12 cellular contexts compared by ENCODE assay signal in genomic region chr1:77039739-77040138, GRCh38.
A peak's percentile ranks its signal among the peaks of the same experiment; 100 is the strongest.
DNase-seq lines count a peak whose midpoint lies in the region; ATAC-seq and TF ChIP-seq lines count a peak whose summit lies in the region.
"Had no signal": no experiment of that assay in that cellular context is flagged by ENCODE, and none has a peak within 500 bp of the region (broad histone marks: within the 10 kb centered on the region; RNA-seq: fewer than 3 reads in every experiment).

No MANE protein-coding gene starts in this region.

- H3K36me3 ChIP-seq in HCT116 (ENCODE audit: control insufficient read depth in 1 of 2, insufficient read depth in 2 of 2, low read length in 2 of 2) (no peaks in the 10 kb centered on the region), adipocyte (ENCODE audit: control insufficient read depth, insufficient read depth, low read length, severe bottlenecking) (no peaks in the 10 kb centered on the region), smooth muscle cell (ENCODE audit: low read depth) (no peaks in the 10 kb centered on the region), colonic mucosa (no peaks in the 10 kb centered on the region)
- H3K36me3 ChIP-seq: heart left ventricle had no signal

- peaks cover 4% of the 10 kb centered on the region; the same call in 1 of the 2 replicates for H3K36me3 Mint-ChIP-seq in WTC11

- RAD21 ChIA-PET in HCT116 (lab: Charles Lee; ENCODE audit: low non-redundant PET in 1 of 2, low total read pairs in 2 of 2, uncharacterized antibody in 2 of 2, unreplicated experiment in 2 of 2) = no interaction called here

- 66% methylated on average over 8 of the region's 8 CpGs for WGBS in smooth muscle cell (ENCODE audit: low lambda C conversion rate)

- no peaks in the 10 kb centered on the region for H3K27me3 Mint-ChIP-seq in WTC11 (ENCODE audit: low read depth)

- no peak for TF ChIP-seq RAD21 in HCT116 (IDR thresholded peaks at IDR 0.05; ENCODE audit: low read depth)

- H3K79me2 ChIP-seq in HCT116 (ENCODE audit: insufficient read depth, low read length) = no peaks in the 10 kb centered on the region
- no peaks in the 10 kb centered on the region for H3K79me2 ChIP-seq in smooth muscle cell (ENCODE audit: low read depth)

- H3K9me2 ChIP-seq in HCT116 (ENCODE audit: insufficient read depth) = no peaks in the 10 kb centered on the region

- no peaks in the 10 kb centered on the region for H3F3A ChIP-seq in smooth muscle cell (ENCODE audit: low read depth)

- TF ChIP-seq POLR2A in HCT116 (IDR thresholded peaks at IDR 0.05; ENCODE audit: borderline replicate concordance, extremely low read depth, insufficient read depth, insufficient read length) = no peak

- no peak overlapping the region for H3K27ac Mint-ChIP-seq in WTC11
- H3K27ac Mint-ChIP-seq: nephron had no signal

- no TSS peak for BruUV-seq in HCT116 (replicated peaks; lab: Mats Ljungman, UMichigan)

- intact Hi-C loops in HCT116 (cut with micrococcal nuclease) = loop anchor here (10.0 kb wide), 1 partner anchor 885 kb away; no protein-coding TSS in a partner anchor
- intact Hi-C loops in head of caudate nucleus (cut with DNase I) = no loop called here
- intact Hi-C loops in colonic mucosa (cut with DNase I) = no loop called here

- H3K9me3 ChIP-seq in HCT116 (ENCODE audit: control insufficient read depth in 1 of 2, insufficient read depth in 1 of 2, low read depth in 1 of 2, low read length in 2 of 2) (no peaks in the 10 kb centered on the region), adipocyte (ENCODE audit: control insufficient read depth, low read length) (no peaks in the 10 kb centered on the region), smooth muscle cell (replicated peaks; ENCODE audit: low read depth) (no peaks in the 10 kb centered on the region), colonic mucosa (no peaks in the 10 kb centered on the region)

- H3K9ac ChIP-seq in HCT116 (ENCODE audit: low read length) = no peak overlapping the region
- H3K9ac ChIP-seq in adipocyte (ENCODE audit: low read length) = no peak overlapping the region
- H3K9ac ChIP-seq in smooth muscle cell (ENCODE audit: low read depth) = no peak overlapping the region
- H3K9ac ChIP-seq in colonic mucosa (ENCODE audit: low read depth in 2 of 2, low read length in 2 of 2) = no peak overlapping the region

- H2AFZ ChIP-seq in HCT116 (ENCODE audit: low read depth, low read length, poor library complexity, severe bottlenecking) (no peak overlapping the region), smooth muscle cell (ENCODE audit: low read depth) (no peak overlapping the region)

- peak; percentile 54; the same call in 1 of the 2 replicates for ATAC-seq in HCT116
- ATAC-seq in WTC11 = no peak
- ATAC-seq: heart left ventricle had no signal

- H3K4me2 ChIP-seq in HCT116 (ENCODE audit: low read length) (peak overlapping the region; percentile 53), smooth muscle cell (no peak overlapping the region)

- H3K4me3 Mint-ChIP-seq in WTC11 = no peak overlapping the region
- H3K4me3 Mint-ChIP-seq: nephron had no signal

- H3K9me3 Mint-ChIP-seq in WTC11 = peaks cover 7% of the 10 kb centered on the region
- H3K9me3 Mint-ChIP-seq: nephron had no signal

- no peaks in the 10 kb centered on the region for H3K27me3 ChIP-seq in HCT116 (ENCODE audit: insufficient read depth, low read length)
- no peaks in the 10 kb centered on the region for H3K27me3 ChIP-seq in adipocyte (replicated peaks; ENCODE audit: control insufficient read depth, insufficient read depth, low read length)
- no peaks in the 10 kb centered on the region for H3K27me3 ChIP-seq in smooth muscle cell (ENCODE audit: low read depth)
- no peaks in the 10 kb centered on the region for H3K27me3 ChIP-seq in colonic mucosa
- H3K27me3 ChIP-seq: heart left ventricle had no signal

- no peak overlapping the region for H3K4me3 ChIP-seq in HCT116 (replicated peaks in 1 of 2; ENCODE audit: low read depth in 1 of 2, low read length in 2 of 2)
- H3K4me3 ChIP-seq in adipocyte (ENCODE audit: low read length) = no peak overlapping the region
- H3K4me3 ChIP-seq in smooth muscle cell = no peak overlapping the region
- no peak overlapping the region for H3K4me3 ChIP-seq in colonic mucosa
- H3K4me3 ChIP-seq: heart left ventricle had no signal

- H3K27ac ChIP-seq in HCT116 (ENCODE audit: low read depth, low read length) (no peak overlapping the region), smooth muscle cell (ENCODE audit: low read depth) (peak overlapping the region; percentile 11), colonic mucosa (no peak overlapping the region)
- H3K27ac ChIP-seq: heart left ventricle had no signal

- POLR2A ChIA-PET in HCT116 (lab: Charles Lee) (no interaction called here), WTC11 (lab: Charles Lee) (no interaction called here)

- no peaks in the 10 kb centered on the region for H3K4me1 Mint-ChIP-seq in WTC11
- H3K4me1 Mint-ChIP-seq: nephron had no signal

- TF ChIP-seq CTCF in HCT116 (IDR thresholded peaks at IDR 0.05 in 2 of 3, conservative IDR thresholded peaks at IDR 0.05 in 1 of 3; ENCODE audit: borderline replicate concordance in 1 of 3, insufficient read depth in 1 of 3, low read depth in 2 of 3, low read length in 2 of 3) (no peak), smooth muscle cell (IDR thresholded peaks at IDR 0.05; ENCODE audit: borderline replicate concordance, insufficient read depth, poor library complexity, severe bottlenecking) (no peak), WTC11 (IDR thresholded peaks at IDR 0.05) (no peak), colonic mucosa (IDR thresholded peaks at IDR 0.05) (no peak)

- H3K4me1 ChIP-seq in HCT116 (ENCODE audit: control insufficient read depth in 1 of 2, insufficient read depth in 2 of 2, low read length in 2 of 2) (peaks cover 0 to 32% of the 10 kb centered on the region in 2 experiments; a peak in 2 of 4 replicates), adipocyte (ENCODE audit: control insufficient read depth, insufficient read depth, low read length) (peaks cover 7% of the 10 kb centered on the region), smooth muscle cell (ENCODE audit: low read depth) (no peaks in the 10 kb centered on the region), colonic mucosa (no peaks in the 10 kb centered on the region)
- H3K4me1 ChIP-seq: heart left ventricle had no signal

- H4K20me1 ChIP-seq in HCT116 (ENCODE audit: insufficient read depth) (no peaks in the 10 kb centered on the region), smooth muscle cell (ENCODE audit: low read depth) (peaks cover 43% of the 10 kb centered on the region)

- DNase-seq in HCT116 (ENCODE audit: low read depth, low spot score) (peak; percentile 66), adipocyte (ENCODE audit: low read depth) (peak; percentile 96), head of caudate nucleus (peak in 36 of 42 donors; percentile 9 to 81 (median 50)), smooth muscle cell (lab: John Stamatoyannopoulos, UW; ENCODE audit: unreplicated experiment) (no peak), hippocampal formation (lab: John Stamatoyannopoulos, UW) (no peak), WTC11 (ENCODE audit: low spot score) (no peak), colonic mucosa (no peak)
- no peak for DNase-seq in stimulated activated CD8-positive, alpha-beta memory T cell treated with anti-CD3 and anti-CD28 coated beads, Interleukin-4, amount 100 ng/mL, for 48 hours
- DNase-seq: activated CD4-positive, alpha-beta T cell treated with anti-CD3 and anti-CD28 coated beads for 1 hour; heart left ventricle; NCI-H526 had no signal

- CTCF ChIA-PET in HCT116 (lab: Charles Lee) = no interaction called here
- CTCF ChIA-PET in WTC11 (lab: Charles Lee) = no interaction called here

TF ChIP-seq in HCT116, 20 proteins besides CTCF, POLR2A, EP300 and RAD21 (continues in another document):
- peak; percentile 92 for TF ChIP-seq CEBPB (IDR thresholded peaks at IDR 0.05; ENCODE audit: low read depth)
- TF ChIP-seq ZBTB33 (IDR thresholded peaks at IDR 0.05; ENCODE audit: extremely low read depth, insufficient replicate concordance, low read length) = no peak
- TF ChIP-seq POLR2AphosphoS5 (IDR thresholded peaks at IDR 0.05; ENCODE audit: low read depth, low read length) = peak; percentile 39; the same call in 1 of the 2 replicates
- TF ChIP-seq SRF (IDR thresholded peaks at IDR 0.05; ENCODE audit: low read depth) = peak; percentile 52
- no peak for TF ChIP-seq ELF1 (IDR thresholded peaks at IDR 0.05; ENCODE audit: borderline replicate concordance, low read depth)

TF ChIP-seq in WTC11, 78 proteins besides CTCF, POLR2A, EP300 and RAD21 (continues in another document):
- TF ChIP-seq IRF2 (CRISPR knock-in tag; IDR thresholded peaks at IDR 0.05; ENCODE audit: borderline replicate concordance, low read depth) (no peak), MXD4 (CRISPR knock-in tag; IDR thresholded peaks at IDR 0.05; ENCODE audit: borderline replicate concordance) (no peak), TEAD1 (CRISPR knock-in tag; IDR thresholded peaks at IDR 0.05) (no peak), JUN (CRISPR knock-in tag; IDR thresholded peaks at IDR 0.05) (no peak), ZNF232 (CRISPR knock-in tag; IDR thresholded peaks at IDR 0.05) (no peak), RELA (CRISPR knock-in tag; IDR thresholded peaks at IDR 0.05; ENCODE audit: borderline replicate concordance) (no peak)
- TF ChIP-seq, protein P1, sequence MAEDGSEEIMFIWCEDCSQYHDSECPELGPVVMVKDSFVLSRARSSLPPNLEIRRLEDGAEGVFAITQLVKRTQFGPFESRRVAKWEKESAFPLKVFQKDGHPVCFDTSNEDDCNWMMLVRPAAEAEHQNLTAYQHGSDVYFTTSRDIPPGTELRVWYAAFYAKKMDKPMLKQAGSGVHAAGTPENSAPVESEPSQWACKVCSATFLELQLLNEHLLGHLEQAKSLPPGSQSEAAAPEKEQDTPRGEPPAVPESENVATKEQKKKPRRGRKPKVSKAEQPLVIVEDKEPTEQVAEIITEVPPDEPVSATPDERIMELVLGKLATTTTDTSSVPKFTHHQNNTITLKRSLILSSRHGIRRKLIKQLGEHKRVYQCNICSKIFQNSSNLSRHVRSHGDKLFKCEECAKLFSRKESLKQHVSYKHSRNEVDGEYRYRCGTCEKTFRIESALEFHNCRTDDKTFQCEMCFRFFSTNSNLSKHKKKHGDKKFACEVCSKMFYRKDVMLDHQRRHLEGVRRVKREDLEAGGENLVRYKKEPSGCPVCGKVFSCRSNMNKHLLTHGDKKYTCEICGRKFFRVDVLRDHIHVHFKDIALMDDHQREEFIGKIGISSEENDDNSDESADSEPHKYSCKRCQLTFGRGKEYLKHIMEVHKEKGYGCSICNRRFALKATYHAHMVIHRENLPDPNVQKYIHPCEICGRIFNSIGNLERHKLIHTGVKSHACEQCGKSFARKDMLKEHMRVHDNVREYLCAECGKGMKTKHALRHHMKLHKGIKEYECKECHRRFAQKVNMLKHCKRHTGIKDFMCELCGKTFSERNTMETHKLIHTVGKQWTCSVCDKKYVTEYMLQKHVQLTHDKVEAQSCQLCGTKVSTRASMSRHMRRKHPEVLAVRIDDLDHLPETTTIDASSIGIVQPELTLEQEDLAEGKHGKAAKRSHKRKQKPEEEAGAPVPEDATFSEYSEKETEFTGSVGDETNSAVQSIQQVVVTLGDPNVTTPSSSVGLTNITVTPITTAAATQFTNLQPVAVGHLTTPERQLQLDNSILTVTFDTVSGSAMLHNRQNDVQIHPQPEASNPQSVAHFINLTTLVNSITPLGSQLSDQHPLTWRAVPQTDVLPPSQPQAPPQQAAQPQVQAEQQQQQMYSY (CRISPR knock-in tag; IDR thresholded peaks at IDR 0.05) = no peak

Comparison
In these comparisons a context has a peak if more than half of its experiments do, and no peak if none do; other contexts are left out.
1. DNase-seq: peak in HCT116 (single experiment), adipocyte (single experiment) and head of caudate nucleus (36 of 42); none in smooth muscle cell (single experiment), hippocampal formation (0 of 2), WTC11 (single experiment), colonic mucosa (single experiment) and stimulated activated CD8-positive, alpha-beta memory T cell treated with anti-CD3 and anti-CD28 coated beads, Interleukin-4, amount 100 ng/mL, for 48 hours (single experiment).
2. Of the 4 proteins assayed by ChIP-seq in both WTC11 and HCT116: peak only in WTC11: none; only in HCT116: ATF3, MAX and SP1; in both: none; in neither: 1.